ENCODE assay signal across 10 cellular contexts in genomic region chr9:34072868-34073590, GRCh38. TPM values are rescaled to one million over a fixed set of nuclear protein-coding genes. Genes with fewer than 3 reads are reported as not detected.
DNase-seq lines count a peak whose midpoint lies in the region; ATAC-seq and TF ChIP-seq lines count a peak whose summit lies in the region.
"Had no signal": no experiment of that assay in that cellular context is flagged by ENCODE, and none has a peak within 500 bp of the region (broad histone marks: within the 10 kb centered on the region; RNA-seq: fewer than 3 reads in every experiment).

No MANE protein-coding gene starts in this region.

- H3K27ac ChIP-seq in left ventricle myocardium inferior (replicated peaks) (no peak overlapping the region), body of pancreas (peak overlapping the region; percentile 39 to 80 (median 70)), lower lobe of right lung (peak overlapping the region; percentile 78), tibial artery (no peak overlapping the region)

- DNase-seq in Right ventricle myocardium superior (no peak), left ventricle myocardium inferior (no peak), body of pancreas (peak; percentile 52 to 87 (median 70)), lower lobe of right lung (no peak), erythroblast (lab: John Stamatoyannopoulos, UW) (no peak), tibial artery (no peak)
- DNase-seq: cortex of kidney, NCI-H2029 had no signal

- no peak overlapping the region for H3K4me3 ChIP-seq in left ventricle myocardium inferior
- H3K4me3 ChIP-seq in body of pancreas = no peak overlapping the region
- H3K4me3 ChIP-seq in lower lobe of right lung = no peak overlapping the region
- no peak overlapping the region for H3K4me3 ChIP-seq in tibial artery

- H3K4me1 ChIP-seq in left ventricle myocardium inferior (no peaks in the 10 kb centered on the region), body of pancreas (peaks cover 34% of the 10 kb centered on the region), lower lobe of right lung (peaks cover 20% of the 10 kb centered on the region), tibial artery (peaks cover 0 to 20% (median 0%) of the 10 kb centered on the region in 4 donors)

- H3K27me3 ChIP-seq in left ventricle myocardium inferior (ENCODE audit: low read depth) (no peaks in the 10 kb centered on the region), body of pancreas (no peaks in the 10 kb centered on the region), lower lobe of right lung (ENCODE audit: low read depth) (no peaks in the 10 kb centered on the region), tibial artery (no peaks in the 10 kb centered on the region)

- H3K36me3 ChIP-seq in left ventricle myocardium inferior = no peaks in the 10 kb centered on the region
- H3K36me3 ChIP-seq in body of pancreas (replicated peaks in 1 of 2; ENCODE audit: insufficient read depth in 1 of 2, low read depth in 2 of 2) = no peaks in the 10 kb centered on the region
- no peaks in the 10 kb centered on the region for H3K36me3 ChIP-seq in lower lobe of right lung
- no peaks in the 10 kb centered on the region for H3K36me3 ChIP-seq in tibial artery

- intact Hi-C loops in Right ventricle myocardium superior (cut with DNase I) (no loop called here), left ventricle myocardium inferior (cut with micrococcal nuclease) (no loop called here), body of pancreas (cut with DNase I) (loop anchor here (10.0 kb wide), 1 partner anchor 148 kb away; no protein-coding TSS in a partner anchor), lower lobe of right lung (cut with DNase I) (no loop called here), tibial artery (cut with DNase I; ENCODE audit: low total_unique reads) (loop anchor here (10.0 kb wide), 1 partner anchor 148 kb away; no protein-coding TSS in a partner anchor)

- WGBS in body of pancreas, 2 donors = 16% methylated on average over 5 of the region's 5 CpGs

- no peaks in the 10 kb centered on the region for H3K9me3 ChIP-seq in left ventricle myocardium inferior (replicated peaks)
- H3K9me3 ChIP-seq in body of pancreas = no peaks in the 10 kb centered on the region
- no peaks in the 10 kb centered on the region for H3K9me3 ChIP-seq in lower lobe of right lung
- no peaks in the 10 kb centered on the region for H3K9me3 ChIP-seq in tibial artery

- ATAC-seq in Right ventricle myocardium superior (ENCODE audit: poor library complexity) (peak; percentile 25), body of pancreas (peak; percentile 94), lower lobe of right lung (peak; percentile 94 to 96), HG03521 (IDR thresholded peaks at IDR 0.05; ENCODE audit: unreplicated experiment) (no peak), GM19023 (IDR thresholded peaks at IDR 0.05; ENCODE audit: unreplicated experiment) (no peak)

- TF ChIP-seq CTCF in left ventricle myocardium inferior (IDR thresholded peaks at IDR 0.05; ENCODE audit: borderline replicate concordance) (no peak), body of pancreas (IDR thresholded peaks at IDR 0.05) (peak in 1 of 7 experiments; percentile 14), lower lobe of right lung (IDR thresholded peaks at IDR 0.05) (no peak), tibial artery (IDR thresholded peaks at IDR 0.05) (no peak)

- TF ChIP-seq POLR2A in body of pancreas (IDR thresholded peaks at IDR 0.05) (no peak), erythroblast (IDR thresholded peaks at IDR 0.05; ENCODE audit: low read length) (no peak)

RNA-seq across cellular contexts. Expression of gene UBAP2, which starts 24.3 kb away (rescaled TPM):
- total RNA-seq in Right ventricle myocardium superior (26.6 TPM), left ventricle myocardium inferior (26.4 TPM), body of pancreas (10 to 100 TPM; 14.2 to 15.3 TPM), lower lobe of right lung (33.3 TPM)

RNA-seq across cellular contexts. Expression of gene DCAF12, which starts 53.5 kb away (rescaled TPM):
- total RNA-seq in Right ventricle myocardium superior (14.8 TPM), left ventricle myocardium inferior (16.4 TPM), body of pancreas (10 to 100 TPM; 14.3 to 19.1 TPM), lower lobe of right lung (38.5 TPM)

Comparison
In these comparisons a context has a peak if more than half of its experiments do, and no peak if none do; other contexts are left out.
1. ATAC-seq: peak in Right ventricle myocardium superior (single experiment), body of pancreas (single experiment) and lower lobe of right lung (2 of 2); none in HG03521 (single experiment) and GM19023 (single experiment).
2. DNase-seq: peak in body of pancreas (4 of 4); none in Right ventricle myocardium superior (single experiment), left ventricle myocardium inferior (single experiment), lower lobe of right lung (single experiment), erythroblast (0 of 2) and tibial artery (0 of 2).
3. H3K27ac ChIP-seq: peak in body of pancreas (4 of 4) and lower lobe of right lung (single experiment); none in left ventricle myocardium inferior (single experiment) and tibial artery (0 of 2).
4. intact Hi-C loops: an anchor here in body of pancreas (10.0 kb wide) and tibial artery (10.0 kb wide); none called in Right ventricle myocardium superior, left ventricle myocardium inferior and lower lobe of right lung.